ENCODE assay signal across 16 cellular contexts in genomic region chr2:25936889-25937545, GRCh38. TPM values are rescaled to one million over a fixed set of nuclear protein-coding genes. Genes with fewer than 3 reads are reported as not detected.
DNase-seq lines count a peak whose midpoint lies in the region; ATAC-seq and TF ChIP-seq lines count a peak whose summit lies in the region.
"Had no signal": no experiment of that assay in that cellular context is flagged by ENCODE, and none has a peak within 500 bp of the region (broad histone marks: within the 10 kb centered on the region; RNA-seq: fewer than 3 reads in every experiment).

No MANE protein-coding gene starts in this region.

- H3K27ac Mint-ChIP-seq in T-helper 2 cell treated with Interferon-gamma antibody and Interleukin-4, amounts not matched to agents 5 μg/mL and 100 μg/mL, for 36 hours: no peak overlapping the region

- H3K27ac ChIP-seq in SJCRH30: no peak overlapping the region
- H3K27ac ChIP-seq in heart right ventricle: peak overlapping the region in 9 of 10 donors; percentile 27 to 80 (median 63)
- H3K27ac ChIP-seq: foreskin keratinocyte, RWPE1 had no signal

- H3K4me3 Mint-ChIP-seq in T-helper 2 cell treated with Interferon-gamma antibody and Interleukin-4, amounts not matched to agents 5 μg/mL and 100 μg/mL, for 36 hours: no peak overlapping the region

- no peak for ATAC-seq in heart right ventricle
- ATAC-seq in sciatic nerve: no peak
- no peak for ATAC-seq in GM19395 (IDR thresholded peaks at IDR 0.05; ENCODE audit: unreplicated experiment)
- ATAC-seq: foreskin keratinocyte had no signal

- no peak for TF ChIP-seq CTCF in heart right ventricle (IDR thresholded peaks at IDR 0.05)

- WGBS in heart right ventricle, 2 donors: 71 to 78% methylated on average over 7 of the region's 7 CpGs

- H3K4me3 ChIP-seq in SJCRH30 (no peak overlapping the region), heart right ventricle (no peak overlapping the region), skeletal muscle cell (ENCODE audit: low read depth, low read length) (no peak overlapping the region)

- H3K9me3 ChIP-seq in SJCRH30 (replicated peaks): no peaks in the 10 kb centered on the region
- H3K9me3 ChIP-seq in heart right ventricle: no peaks in the 10 kb centered on the region

- H3K36me3 Mint-ChIP-seq in T-helper 2 cell treated with Interferon-gamma antibody and Interleukin-4, amounts not matched to agents 5 μg/mL and 100 μg/mL, for 36 hours (ENCODE audit: low read depth): peaks cover 2% of the 10 kb centered on the region

- no peaks in the 10 kb centered on the region for H3K9me3 Mint-ChIP-seq in T-helper 2 cell treated with Interferon-gamma antibody and Interleukin-4, amounts not matched to agents 5 μg/mL and 100 μg/mL, for 36 hours

- H3K36me3 ChIP-seq in SJCRH30: no peaks in the 10 kb centered on the region
- H3K36me3 ChIP-seq in heart right ventricle: peaks cover 0 to 50% (median 0%) of the 10 kb centered on the region in 9 donors

- intact Hi-C loops in heart right ventricle (cut with DNase I) (loop anchor here in 1 of 10 donors (10.0 kb wide), 1 partner anchor 82 kb away; no protein-coding TSS in a partner anchor), sciatic nerve (cut with DNase I) (no loop called here)

- peaks cover 2% of the 10 kb centered on the region for H3K4me1 Mint-ChIP-seq in T-helper 2 cell treated with Interferon-gamma antibody and Interleukin-4, amounts not matched to agents 5 μg/mL and 100 μg/mL, for 36 hours (ENCODE audit: low read depth)

- DNase-seq in LoVo (ENCODE audit: low spot score) (peak; percentile 7), SJCRH30 (peak; percentile 46 to 66), heart right ventricle (no peak), skeletal muscle cell (ENCODE audit: low read depth) (peak; percentile 39), erythroblast (lab: John Stamatoyannopoulos, UW) (no peak), sciatic nerve (ENCODE audit: low spot score) (no peak)
- no peak for DNase-seq in T-helper 2 cell treated with Interferon-gamma antibody and Interleukin-4, amounts not matched to agents 5 μg/mL and 100 μg/mL, for 36 hours (ENCODE audit: low spot score)
- DNase-seq: activated CD4-positive, alpha-beta T cell treated with anti-CD3 and anti-CD28 coated beads, Interleukin-2, amount 50 U/mL, for 48 hours; effector CD8-positive, alpha-beta T cell; foreskin keratinocyte; NCI-H1436; NCI-H69; stimulated activated naive CD4-positive, alpha-beta T cell; T1000 had no signal

- peaks cover 6% of the 10 kb centered on the region; the same call in 1 of the 2 replicates for H3K4me1 ChIP-seq in SJCRH30
- H3K4me1 ChIP-seq in heart right ventricle: peaks cover 0 to 22% (median 10%) of the 10 kb centered on the region in 9 donors
- H3K4me1 ChIP-seq: foreskin keratinocyte had no signal

- H3K27me3 Mint-ChIP-seq in T-helper 2 cell treated with Interferon-gamma antibody and Interleukin-4, amounts not matched to agents 5 μg/mL and 100 μg/mL, for 36 hours (ENCODE audit: low read depth): no peaks in the 10 kb centered on the region

- H3K27me3 ChIP-seq in SJCRH30 (no peaks in the 10 kb centered on the region), heart right ventricle (no peaks in the 10 kb centered on the region)
- H3K27me3 ChIP-seq: foreskin keratinocyte had no signal

- no peak for TF ChIP-seq POLR2A in erythroblast (IDR thresholded peaks at IDR 0.05; ENCODE audit: low read length)

RNA-seq across cellular contexts. Expression of gene KIF3C, which starts 45.3 kb away (rescaled TPM):
- total RNA-seq in SJCRH30 (2014; rRNA removed; shearing (Covaris generic)): 5.2 and 5.3 TPM in 2 replicates
- total RNA-seq in heart right ventricle: 1 to 10 TPM; 1.4 to 4.2 (median 2.7) TPM
- polyA plus RNA-seq in heart right ventricle: 1 to 10 TPM; 1.1 to 1.2 TPM
- total RNA-seq in sciatic nerve: 56.6 TPM

RNA-seq across cellular contexts. Expression of gene ASXL2, which starts 58.7 kb away (rescaled TPM):
- 24.5 and 26.7 TPM in 2 replicates for total RNA-seq in SJCRH30 (2014; rRNA removed; shearing (Covaris generic))
- total RNA-seq in heart right ventricle (10 to 100 TPM; 19.6 to 34.0 (median 28.9) TPM), sciatic nerve (41.2 TPM)
- polyA plus RNA-seq in heart right ventricle: 1 to 10 TPM; 1.8 to 2.0 TPM

Comparison
In these comparisons a context has a peak if more than half of its experiments do, and no peak if none do; other contexts are left out.
1. DNase-seq: peak in LoVo (single experiment), SJCRH30 (2 of 2) and skeletal muscle cell (single experiment); none in heart right ventricle (0 of 2), erythroblast (0 of 2), sciatic nerve (single experiment) and T-helper 2 cell treated with Interferon-gamma antibody and Interleukin-4, amounts not matched to agents 5 μg/mL and 100 μg/mL, for 36 hours (single experiment).